1 cellular context compared by ENCODE assay signal in the genomic region with DNA sequence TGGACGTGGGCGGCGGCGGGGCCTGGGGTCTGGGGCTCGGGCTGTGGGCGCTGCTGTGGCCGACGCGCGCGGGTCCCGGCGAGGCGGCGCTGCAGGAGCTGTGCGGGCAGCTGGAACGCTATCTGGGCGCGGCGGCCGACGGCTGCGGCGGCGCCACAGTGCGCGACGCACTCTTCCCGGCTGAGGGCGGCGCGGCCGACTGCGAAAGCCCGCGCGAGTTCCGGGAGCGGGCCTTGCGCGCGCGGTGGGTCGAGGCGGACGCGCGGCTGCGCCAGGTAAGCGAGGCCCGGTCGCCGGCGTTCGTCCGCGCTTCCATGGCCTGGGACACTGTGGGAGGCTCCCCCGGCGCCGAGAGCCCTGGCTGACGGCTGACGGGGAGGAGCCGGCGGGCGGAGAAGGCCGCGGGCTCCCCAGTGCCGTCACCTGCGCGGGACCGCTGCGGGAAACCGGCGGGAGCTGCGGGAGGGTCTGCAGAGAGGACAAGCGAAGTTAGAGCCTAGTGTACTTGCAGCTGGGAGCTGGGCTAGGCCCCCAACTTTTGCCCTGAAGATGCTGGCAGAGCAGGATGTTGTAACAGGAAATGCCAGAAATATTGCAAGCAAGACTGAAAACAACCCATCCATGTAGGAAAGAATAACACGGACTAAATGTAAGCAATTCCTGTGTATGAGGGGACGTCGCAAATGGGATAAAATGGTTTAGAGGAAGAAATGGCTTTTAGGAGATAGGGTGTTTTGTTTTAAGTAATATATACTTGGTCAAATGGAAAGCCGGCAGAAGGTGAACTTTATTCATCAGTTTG.
TF ChIP-seq lines count a peak whose summit lies in the region.

No MANE protein-coding gene starts in this region.

TF ChIP-seq in HepG2, 621 proteins besides CTCF, POLR2A, EP300 and RAD21 (continued from another document and continues in another):
- TF ChIP-seq, protein P1, sequence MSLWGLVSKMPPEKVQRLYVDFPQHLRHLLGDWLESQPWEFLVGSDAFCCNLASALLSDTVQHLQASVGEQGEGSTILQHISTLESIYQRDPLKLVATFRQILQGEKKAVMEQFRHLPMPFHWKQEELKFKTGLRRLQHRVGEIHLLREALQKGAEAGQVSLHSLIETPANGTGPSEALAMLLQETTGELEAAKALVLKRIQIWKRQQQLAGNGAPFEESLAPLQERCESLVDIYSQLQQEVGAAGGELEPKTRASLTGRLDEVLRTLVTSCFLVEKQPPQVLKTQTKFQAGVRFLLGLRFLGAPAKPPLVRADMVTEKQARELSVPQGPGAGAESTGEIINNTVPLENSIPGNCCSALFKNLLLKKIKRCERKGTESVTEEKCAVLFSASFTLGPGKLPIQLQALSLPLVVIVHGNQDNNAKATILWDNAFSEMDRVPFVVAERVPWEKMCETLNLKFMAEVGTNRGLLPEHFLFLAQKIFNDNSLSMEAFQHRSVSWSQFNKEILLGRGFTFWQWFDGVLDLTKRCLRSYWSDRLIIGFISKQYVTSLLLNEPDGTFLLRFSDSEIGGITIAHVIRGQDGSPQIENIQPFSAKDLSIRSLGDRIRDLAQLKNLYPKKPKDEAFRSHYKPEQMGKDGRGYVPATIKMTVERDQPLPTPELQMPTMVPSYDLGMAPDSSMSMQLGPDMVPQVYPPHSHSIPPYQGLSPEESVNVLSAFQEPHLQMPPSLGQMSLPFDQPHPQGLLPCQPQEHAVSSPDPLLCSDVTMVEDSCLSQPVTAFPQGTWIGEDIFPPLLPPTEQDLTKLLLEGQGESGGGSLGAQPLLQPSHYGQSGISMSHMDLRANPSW (CRISPR knock-in tag; IDR thresholded peaks at IDR 0.05; ENCODE audit: borderline replicate concordance): no peak
- no peak for TF ChIP-seq ZNF253 (CRISPR knock-in tag; IDR thresholded peaks at IDR 0.05; ENCODE audit: borderline replicate concordance)
- TF ChIP-seq, protein P2, sequence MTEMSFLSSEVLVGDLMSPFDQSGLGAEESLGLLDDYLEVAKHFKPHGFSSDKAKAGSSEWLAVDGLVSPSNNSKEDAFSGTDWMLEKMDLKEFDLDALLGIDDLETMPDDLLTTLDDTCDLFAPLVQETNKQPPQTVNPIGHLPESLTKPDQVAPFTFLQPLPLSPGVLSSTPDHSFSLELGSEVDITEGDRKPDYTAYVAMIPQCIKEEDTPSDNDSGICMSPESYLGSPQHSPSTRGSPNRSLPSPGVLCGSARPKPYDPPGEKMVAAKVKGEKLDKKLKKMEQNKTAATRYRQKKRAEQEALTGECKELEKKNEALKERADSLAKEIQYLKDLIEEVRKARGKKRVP (CRISPR knock-in tag; IDR thresholded peaks at IDR 0.05): peak in 1 of 2 experiments; percentile 40; a peak in 1 of 4 replicates
- TF ChIP-seq MEIS2 (CRISPR knock-in tag; IDR thresholded peaks at IDR 0.05): 0 out of 2 replicates have a peak, but pooled peaks have one; percentile 15
- TF ChIP-seq ZNF589 (CRISPR knock-in tag; conservative IDR thresholded peaks at IDR 0.05): no peak
- TF ChIP-seq SP5 (CRISPR knock-in tag; IDR thresholded peaks at IDR 0.05; ENCODE audit: borderline replicate concordance, low read depth): 0 out of 2 replicates have a peak, but pooled peaks have one; percentile 12
- TF ChIP-seq MEIS1 (CRISPR knock-in tag; IDR thresholded peaks at IDR 0.05; ENCODE audit: borderline replicate concordance): no peak
- no peak for TF ChIP-seq JUN (CRISPR knock-in tag; IDR thresholded peaks at IDR 0.05)
- TF ChIP-seq ADNP (CRISPR knock-in tag; IDR thresholded peaks at IDR 0.05): no peak
- no peak for TF ChIP-seq SIX1 (CRISPR knock-in tag; IDR thresholded peaks at IDR 0.05; ENCODE audit: borderline replicate concordance)
- TF ChIP-seq, protein P3, sequence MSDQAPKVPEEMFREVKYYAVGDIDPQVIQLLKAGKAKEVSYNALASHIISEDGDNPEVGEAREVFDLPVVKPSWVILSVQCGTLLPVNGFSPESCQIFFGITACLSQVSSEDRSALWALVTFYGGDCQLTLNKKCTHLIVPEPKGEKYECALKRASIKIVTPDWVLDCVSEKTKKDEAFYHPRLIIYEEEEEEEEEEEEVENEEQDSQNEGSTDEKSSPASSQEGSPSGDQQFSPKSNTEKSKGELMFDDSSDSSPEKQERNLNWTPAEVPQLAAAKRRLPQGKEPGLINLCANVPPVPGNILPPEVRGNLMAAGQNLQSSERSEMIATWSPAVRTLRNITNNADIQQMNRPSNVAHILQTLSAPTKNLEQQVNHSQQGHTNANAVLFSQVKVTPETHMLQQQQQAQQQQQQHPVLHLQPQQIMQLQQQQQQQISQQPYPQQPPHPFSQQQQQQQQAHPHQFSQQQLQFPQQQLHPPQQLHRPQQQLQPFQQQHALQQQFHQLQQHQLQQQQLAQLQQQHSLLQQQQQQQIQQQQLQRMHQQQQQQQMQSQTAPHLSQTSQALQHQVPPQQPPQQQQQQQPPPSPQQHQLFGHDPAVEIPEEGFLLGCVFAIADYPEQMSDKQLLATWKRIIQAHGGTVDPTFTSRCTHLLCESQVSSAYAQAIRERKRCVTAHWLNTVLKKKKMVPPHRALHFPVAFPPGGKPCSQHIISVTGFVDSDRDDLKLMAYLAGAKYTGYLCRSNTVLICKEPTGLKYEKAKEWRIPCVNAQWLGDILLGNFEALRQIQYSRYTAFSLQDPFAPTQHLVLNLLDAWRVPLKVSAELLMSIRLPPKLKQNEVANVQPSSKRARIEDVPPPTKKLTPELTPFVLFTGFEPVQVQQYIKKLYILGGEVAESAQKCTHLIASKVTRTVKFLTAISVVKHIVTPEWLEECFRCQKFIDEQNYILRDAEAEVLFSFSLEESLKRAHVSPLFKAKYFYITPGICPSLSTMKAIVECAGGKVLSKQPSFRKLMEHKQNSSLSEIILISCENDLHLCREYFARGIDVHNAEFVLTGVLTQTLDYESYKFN (CRISPR knock-in tag; conservative IDR thresholded peaks at IDR 0.05): peak; percentile 34; the same call in 1 of the 2 replicates
- no peak for TF ChIP-seq RFX5 (IDR thresholded peaks at IDR 0.05; ENCODE audit: low read depth, low read length)
- TF ChIP-seq ZNF3 (CRISPR knock-in tag; IDR thresholded peaks at IDR 0.05): no peak
- TF ChIP-seq SOX5 (CRISPR knock-in tag; IDR thresholded peaks at IDR 0.05; ENCODE audit: borderline replicate concordance): no peak; the same call in 1 of the 2 replicates
- TF ChIP-seq TEAD3 (CRISPR knock-in tag; optimal IDR thresholded peaks at IDR 0.05; ENCODE audit: borderline replicate concordance): peak; percentile 64
- TF ChIP-seq STAT5B (CRISPR knock-in tag; IDR thresholded peaks at IDR 0.05): no peak
- TF ChIP-seq, protein P4, sequence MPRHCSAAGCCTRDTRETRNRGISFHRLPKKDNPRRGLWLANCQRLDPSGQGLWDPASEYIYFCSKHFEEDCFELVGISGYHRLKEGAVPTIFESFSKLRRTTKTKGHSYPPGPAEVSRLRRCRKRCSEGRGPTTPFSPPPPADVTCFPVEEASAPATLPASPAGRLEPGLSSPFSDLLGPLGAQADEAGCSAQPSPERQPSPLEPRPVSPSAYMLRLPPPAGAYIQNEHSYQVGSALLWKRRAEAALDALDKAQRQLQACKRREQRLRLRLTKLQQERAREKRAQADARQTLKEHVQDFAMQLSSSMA (CRISPR knock-in tag; IDR thresholded peaks at IDR 0.05): peak; percentile 69; the same call in 1 of the 2 replicates
- peak; percentile 1 for TF ChIP-seq RBM39 (IDR thresholded peaks at IDR 0.05; ENCODE audit: low read depth, low read length, poor library complexity, severe bottlenecking)
- TF ChIP-seq TBX2 (CRISPR knock-in tag; IDR thresholded peaks at IDR 0.05; ENCODE audit: borderline replicate concordance): no peak
- TF ChIP-seq ZNF7 (CRISPR knock-in tag; IDR thresholded peaks at IDR 0.05): no peak
- TF ChIP-seq ZNF333 (CRISPR knock-in tag; IDR thresholded peaks at IDR 0.05; ENCODE audit: borderline replicate concordance): peak; percentile 47; the same call in 1 of the 2 replicates
- no peak for TF ChIP-seq PRPF4 (IDR thresholded peaks at IDR 0.05; ENCODE audit: low read depth, low read length, poor library complexity, severe bottlenecking)
- TF ChIP-seq FOXC1 (CRISPR knock-in tag; IDR thresholded peaks at IDR 0.05; ENCODE audit: borderline replicate concordance): peak; percentile 38; the same call in 1 of the 2 replicates
- no peak for TF ChIP-seq ZNF383 (CRISPR knock-in tag; IDR thresholded peaks at IDR 0.05; ENCODE audit: borderline replicate concordance)
- no peak for TF ChIP-seq ZNF749 (CRISPR knock-in tag; IDR thresholded peaks at IDR 0.05; ENCODE audit: borderline replicate concordance)
- no peak for TF ChIP-seq ELF1 (CRISPR knock-in tag; IDR thresholded peaks at IDR 0.05)
- no peak for TF ChIP-seq SAFB2 (CRISPR knock-in tag; IDR thresholded peaks at IDR 0.05; ENCODE audit: borderline replicate concordance, low read depth)
- TF ChIP-seq HNRNPLL (IDR thresholded peaks at IDR 0.05; ENCODE audit: low read depth, low read length, poor library complexity, severe bottlenecking): peak; percentile 48
- no peak for TF ChIP-seq MYNN (CRISPR knock-in tag; IDR thresholded peaks at IDR 0.05; ENCODE audit: low read depth)
- 0 out of 2 replicates have a peak, but pooled peaks have one; percentile 28 for TF ChIP-seq DNMT3B (CRISPR knock-in tag; conservative IDR thresholded peaks at IDR 0.05)
- TF ChIP-seq PHF21A (CRISPR knock-in tag; IDR thresholded peaks at IDR 0.05): peak; percentile 46; the same call in 1 of the 2 replicates
- 0 out of 2 replicates have a peak, but pooled peaks have one; percentile 44 for TF ChIP-seq CCDC6 (CRISPR knock-in tag; IDR thresholded peaks at IDR 0.05)
- TF ChIP-seq ATRX (CRISPR knock-in tag; IDR thresholded peaks at IDR 0.05; ENCODE audit: borderline replicate concordance): no peak
- TF ChIP-seq SAP130 (CRISPR knock-in tag; IDR thresholded peaks at IDR 0.05; ENCODE audit: low read depth): peak; percentile 78
- TF ChIP-seq POGZ (CRISPR knock-in tag; IDR thresholded peaks at IDR 0.05): peak; percentile 26; the same call in 1 of the 2 replicates
- no peak for TF ChIP-seq ZNF317 (CRISPR knock-in tag; IDR thresholded peaks at IDR 0.05)
- TF ChIP-seq, protein P5, sequence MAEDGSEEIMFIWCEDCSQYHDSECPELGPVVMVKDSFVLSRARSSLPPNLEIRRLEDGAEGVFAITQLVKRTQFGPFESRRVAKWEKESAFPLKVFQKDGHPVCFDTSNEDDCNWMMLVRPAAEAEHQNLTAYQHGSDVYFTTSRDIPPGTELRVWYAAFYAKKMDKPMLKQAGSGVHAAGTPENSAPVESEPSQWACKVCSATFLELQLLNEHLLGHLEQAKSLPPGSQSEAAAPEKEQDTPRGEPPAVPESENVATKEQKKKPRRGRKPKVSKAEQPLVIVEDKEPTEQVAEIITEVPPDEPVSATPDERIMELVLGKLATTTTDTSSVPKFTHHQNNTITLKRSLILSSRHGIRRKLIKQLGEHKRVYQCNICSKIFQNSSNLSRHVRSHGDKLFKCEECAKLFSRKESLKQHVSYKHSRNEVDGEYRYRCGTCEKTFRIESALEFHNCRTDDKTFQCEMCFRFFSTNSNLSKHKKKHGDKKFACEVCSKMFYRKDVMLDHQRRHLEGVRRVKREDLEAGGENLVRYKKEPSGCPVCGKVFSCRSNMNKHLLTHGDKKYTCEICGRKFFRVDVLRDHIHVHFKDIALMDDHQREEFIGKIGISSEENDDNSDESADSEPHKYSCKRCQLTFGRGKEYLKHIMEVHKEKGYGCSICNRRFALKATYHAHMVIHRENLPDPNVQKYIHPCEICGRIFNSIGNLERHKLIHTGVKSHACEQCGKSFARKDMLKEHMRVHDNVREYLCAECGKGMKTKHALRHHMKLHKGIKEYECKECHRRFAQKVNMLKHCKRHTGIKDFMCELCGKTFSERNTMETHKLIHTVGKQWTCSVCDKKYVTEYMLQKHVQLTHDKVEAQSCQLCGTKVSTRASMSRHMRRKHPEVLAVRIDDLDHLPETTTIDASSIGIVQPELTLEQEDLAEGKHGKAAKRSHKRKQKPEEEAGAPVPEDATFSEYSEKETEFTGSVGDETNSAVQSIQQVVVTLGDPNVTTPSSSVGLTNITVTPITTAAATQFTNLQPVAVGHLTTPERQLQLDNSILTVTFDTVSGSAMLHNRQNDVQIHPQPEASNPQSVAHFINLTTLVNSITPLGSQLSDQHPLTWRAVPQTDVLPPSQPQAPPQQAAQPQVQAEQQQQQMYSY (CRISPR knock-in tag; IDR thresholded peaks at IDR 0.05): 0 out of 2 replicates have a peak, but pooled peaks have one; percentile 10
- TF ChIP-seq, protein P6, sequence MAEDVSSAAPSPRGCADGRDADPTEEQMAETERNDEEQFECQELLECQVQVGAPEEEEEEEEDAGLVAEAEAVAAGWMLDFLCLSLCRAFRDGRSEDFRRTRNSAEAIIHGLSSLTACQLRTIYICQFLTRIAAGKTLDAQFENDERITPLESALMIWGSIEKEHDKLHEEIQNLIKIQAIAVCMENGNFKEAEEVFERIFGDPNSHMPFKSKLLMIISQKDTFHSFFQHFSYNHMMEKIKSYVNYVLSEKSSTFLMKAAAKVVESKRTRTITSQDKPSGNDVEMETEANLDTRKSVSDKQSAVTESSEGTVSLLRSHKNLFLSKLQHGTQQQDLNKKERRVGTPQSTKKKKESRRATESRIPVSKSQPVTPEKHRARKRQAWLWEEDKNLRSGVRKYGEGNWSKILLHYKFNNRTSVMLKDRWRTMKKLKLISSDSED (CRISPR knock-in tag; IDR thresholded peaks at IDR 0.05): no peak
- TF ChIP-seq HDAC1 (CRISPR knock-in tag; IDR thresholded peaks at IDR 0.05): peak; percentile 66
- TF ChIP-seq ETV5 (CRISPR knock-in tag; IDR thresholded peaks at IDR 0.05; ENCODE audit: borderline replicate concordance): peak; percentile 67
- TF ChIP-seq NFE2 (CRISPR knock-in tag; IDR thresholded peaks at IDR 0.05): no peak
- TF ChIP-seq MED1 (CRISPR knock-in tag; IDR thresholded peaks at IDR 0.05): peak; percentile 35; the same call in 1 of the 2 replicates
- TF ChIP-seq, protein P7, sequence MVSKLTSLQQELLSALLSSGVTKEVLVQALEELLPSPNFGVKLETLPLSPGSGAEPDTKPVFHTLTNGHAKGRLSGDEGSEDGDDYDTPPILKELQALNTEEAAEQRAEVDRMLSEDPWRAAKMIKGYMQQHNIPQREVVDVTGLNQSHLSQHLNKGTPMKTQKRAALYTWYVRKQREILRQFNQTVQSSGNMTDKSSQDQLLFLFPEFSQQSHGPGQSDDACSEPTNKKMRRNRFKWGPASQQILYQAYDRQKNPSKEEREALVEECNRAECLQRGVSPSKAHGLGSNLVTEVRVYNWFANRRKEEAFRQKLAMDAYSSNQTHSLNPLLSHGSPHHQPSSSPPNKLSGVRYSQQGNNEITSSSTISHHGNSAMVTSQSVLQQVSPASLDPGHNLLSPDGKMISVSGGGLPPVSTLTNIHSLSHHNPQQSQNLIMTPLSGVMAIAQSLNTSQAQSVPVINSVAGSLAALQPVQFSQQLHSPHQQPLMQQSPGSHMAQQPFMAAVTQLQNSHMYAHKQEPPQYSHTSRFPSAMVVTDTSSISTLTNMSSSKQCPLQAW (CRISPR knock-in tag; IDR thresholded peaks at IDR 0.05): no peak
